ENCODE assay signal across 1 cellular context in the genomic region with DNA sequence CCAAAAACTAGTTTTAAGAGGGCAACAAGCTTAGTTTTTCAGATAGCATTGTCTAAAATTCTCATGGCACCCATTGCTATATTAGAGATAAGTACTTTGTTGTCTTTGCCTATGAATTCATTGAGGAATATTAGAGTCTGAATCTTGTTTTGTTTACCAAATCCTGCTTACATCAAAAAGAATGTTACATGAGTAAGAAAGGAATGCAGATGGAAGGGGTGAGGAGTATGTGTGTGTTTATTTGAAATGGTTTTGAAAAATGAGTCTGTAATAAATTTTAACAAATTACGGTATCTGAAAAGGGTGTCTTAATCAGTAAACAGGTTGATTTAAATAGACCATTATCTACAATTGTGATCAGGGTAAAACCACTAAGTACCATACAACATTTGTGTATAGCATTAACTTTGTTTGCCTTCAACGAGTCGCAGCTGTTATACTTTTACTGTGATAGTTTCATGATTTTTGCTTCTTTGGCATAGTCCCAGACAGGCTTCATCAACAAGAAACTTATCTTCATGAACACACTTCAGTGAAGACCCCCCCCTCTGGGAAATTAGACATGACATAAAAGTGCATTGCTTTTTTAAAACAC.
A peak's percentile ranks its signal among the peaks of the same experiment; 100 is the strongest.
TF ChIP-seq lines count a peak whose summit lies in the region.

No MANE protein-coding gene starts in this region.

TF ChIP-seq in SK-N-SH, 30 proteins besides CTCF, POLR2A, EP300 and RAD21 (continued from another document):
- TF ChIP-seq NFIC (IDR thresholded peaks at IDR 0.05; ENCODE audit: borderline replicate concordance) (0 out of 2 replicates have a peak, but pooled peaks have one; percentile 5), GATA2 (CRISPR knock-in tag; IDR thresholded peaks at IDR 0.05) (no peak), TAF1 (IDR thresholded peaks at IDR 0.05; ENCODE audit: borderline replicate concordance, low read depth, low read length) (no peak), RXRA (IDR thresholded peaks at IDR 0.05; ENCODE audit: borderline replicate concordance, low read depth) (0 out of 2 replicates have a peak, but pooled peaks have one; percentile 8), FOXM1 (IDR thresholded peaks at IDR 0.05; ENCODE audit: low read depth) (no peak), SMC3 (IDR thresholded peaks at IDR 0.05; ENCODE audit: low read depth, low read length) (no peak), CHD2 (IDR thresholded peaks at IDR 0.05; ENCODE audit: low read length, partially characterized antibody) (no peak), GABPA (IDR thresholded peaks at IDR 0.05; ENCODE audit: low read depth) (no peak), EZH2phosphoT487 (IDR thresholded peaks at IDR 0.05; ENCODE audit: borderline replicate concordance, low read depth) (no peak), FOSL2 (IDR thresholded peaks at IDR 0.05; ENCODE audit: borderline replicate concordance, low read depth) (no peak), SIN3A (IDR thresholded peaks at IDR 0.05; ENCODE audit: borderline replicate concordance, low read depth, low read length) (no peak), RCOR1 (IDR thresholded peaks at IDR 0.05; ENCODE audit: low read length) (no peak), USF1 (IDR thresholded peaks at IDR 0.05; ENCODE audit: borderline replicate concordance, low read depth) (no peak), JUND (IDR thresholded peaks at IDR 0.05) (no peak)
- TF ChIP-seq, protein P1, sequence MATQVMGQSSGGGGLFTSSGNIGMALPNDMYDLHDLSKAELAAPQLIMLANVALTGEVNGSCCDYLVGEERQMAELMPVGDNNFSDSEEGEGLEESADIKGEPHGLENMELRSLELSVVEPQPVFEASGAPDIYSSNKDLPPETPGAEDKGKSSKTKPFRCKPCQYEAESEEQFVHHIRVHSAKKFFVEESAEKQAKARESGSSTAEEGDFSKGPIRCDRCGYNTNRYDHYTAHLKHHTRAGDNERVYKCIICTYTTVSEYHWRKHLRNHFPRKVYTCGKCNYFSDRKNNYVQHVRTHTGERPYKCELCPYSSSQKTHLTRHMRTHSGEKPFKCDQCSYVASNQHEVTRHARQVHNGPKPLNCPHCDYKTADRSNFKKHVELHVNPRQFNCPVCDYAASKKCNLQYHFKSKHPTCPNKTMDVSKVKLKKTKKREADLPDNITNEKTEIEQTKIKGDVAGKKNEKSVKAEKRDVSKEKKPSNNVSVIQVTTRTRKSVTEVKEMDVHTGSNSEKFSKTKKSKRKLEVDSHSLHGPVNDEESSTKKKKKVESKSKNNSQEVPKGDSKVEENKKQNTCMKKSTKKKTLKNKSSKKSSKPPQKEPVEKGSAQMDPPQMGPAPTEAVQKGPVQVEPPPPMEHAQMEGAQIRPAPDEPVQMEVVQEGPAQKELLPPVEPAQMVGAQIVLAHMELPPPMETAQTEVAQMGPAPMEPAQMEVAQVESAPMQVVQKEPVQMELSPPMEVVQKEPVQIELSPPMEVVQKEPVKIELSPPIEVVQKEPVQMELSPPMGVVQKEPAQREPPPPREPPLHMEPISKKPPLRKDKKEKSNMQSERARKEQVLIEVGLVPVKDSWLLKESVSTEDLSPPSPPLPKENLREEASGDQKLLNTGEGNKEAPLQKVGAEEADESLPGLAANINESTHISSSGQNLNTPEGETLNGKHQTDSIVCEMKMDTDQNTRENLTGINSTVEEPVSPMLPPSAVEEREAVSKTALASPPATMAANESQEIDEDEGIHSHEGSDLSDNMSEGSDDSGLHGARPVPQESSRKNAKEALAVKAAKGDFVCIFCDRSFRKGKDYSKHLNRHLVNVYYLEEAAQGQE (IDR thresholded peaks at IDR 0.05; ENCODE audit: low read depth, low read length) = no peak
